In genomic region chr10:26696786-26697162, GRCh38 we compare ENCODE assay signal across 1 cellular context.
TF ChIP-seq lines count a peak whose summit lies in the region.

No MANE protein-coding gene starts in this region.

TF ChIP-seq in K562, 482 proteins besides CTCF, POLR2A, EP300 and RAD21 (continued from another document):
- TF ChIP-seq MGA (IDR thresholded peaks at IDR 0.05) = no peak
- no peak for TF ChIP-seq CREB1 (IDR thresholded peaks at IDR 0.05)
- TF ChIP-seq CREB1 (CRISPR knock-in tag; IDR thresholded peaks at IDR 0.05) = no peak
- TF ChIP-seq CEBPG (CRISPR knock-in tag; IDR thresholded peaks at IDR 0.05) = peak; percentile 66
- peak; percentile 77 to 83 for TF ChIP-seq CEBPG (tag; conservative IDR thresholded peaks at IDR 0.05 in 1 of 2, IDR thresholded peaks at IDR 0.05 in 1 of 2)
- TF ChIP-seq FOXA3 (CRISPR knock-in tag; conservative IDR thresholded peaks at IDR 0.05 in 1 of 2, IDR thresholded peaks at IDR 0.05 in 1 of 2) = no peak
- no peak for TF ChIP-seq ZSCAN29 (IDR thresholded peaks at IDR 0.05)
- peak; percentile 10; the same call in 1 of the 2 replicates for TF ChIP-seq ZNF197 (CRISPR knock-in tag; IDR thresholded peaks at IDR 0.05; ENCODE audit: low read depth)
- peak; percentile 56 for TF ChIP-seq TFE3 (CRISPR knock-in tag; IDR thresholded peaks at IDR 0.05)
